8 cellular contexts compared by ENCODE assay signal in the genomic region with DNA sequence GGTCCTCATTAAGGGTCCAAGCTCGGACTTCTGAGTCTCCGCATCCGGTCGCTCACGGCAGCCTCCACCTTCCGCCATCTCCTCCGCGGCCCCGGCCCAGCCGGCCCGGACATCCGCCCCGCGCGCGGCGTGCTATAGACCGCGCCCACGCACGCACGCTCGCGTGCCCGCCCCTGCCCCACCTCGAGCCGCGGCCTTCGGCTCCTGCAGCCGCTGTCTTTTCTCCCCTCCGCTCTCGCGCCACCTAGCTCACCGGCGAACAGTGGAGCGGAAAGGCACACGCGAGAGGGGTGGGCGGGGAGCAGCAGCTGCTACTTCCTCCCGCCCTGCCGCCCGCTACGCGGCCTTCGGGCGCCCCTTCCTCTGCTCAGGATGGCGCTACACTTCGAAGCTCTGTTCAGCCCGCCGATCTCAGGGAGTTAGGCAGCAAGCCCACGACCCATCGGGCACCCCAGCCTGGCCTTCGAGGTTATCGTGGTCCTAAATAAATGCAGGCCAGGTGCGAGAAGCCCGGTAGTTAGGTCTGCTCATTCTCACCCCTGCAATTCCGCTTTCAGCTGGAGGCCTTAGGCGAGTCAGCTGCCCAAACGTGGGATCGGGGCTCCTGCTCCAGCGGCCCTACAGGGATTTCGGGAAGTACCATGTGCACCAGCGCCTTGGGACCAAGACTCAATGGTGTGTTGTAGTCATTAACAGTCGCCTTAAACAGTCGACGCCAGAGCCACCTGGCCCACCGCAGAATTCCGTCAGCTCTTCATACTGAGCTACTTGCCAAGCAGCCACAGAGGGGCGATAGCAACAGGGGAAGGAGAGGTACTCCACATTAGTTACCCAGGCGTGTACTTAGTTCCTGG. TPM values are rescaled to one million over a fixed set of nuclear protein-coding genes. Genes with fewer than 3 reads are reported as not detected.
DNase-seq lines count a peak whose midpoint lies in the region; ATAC-seq and TF ChIP-seq lines count a peak whose summit lies in the region.

A gene with protein sequence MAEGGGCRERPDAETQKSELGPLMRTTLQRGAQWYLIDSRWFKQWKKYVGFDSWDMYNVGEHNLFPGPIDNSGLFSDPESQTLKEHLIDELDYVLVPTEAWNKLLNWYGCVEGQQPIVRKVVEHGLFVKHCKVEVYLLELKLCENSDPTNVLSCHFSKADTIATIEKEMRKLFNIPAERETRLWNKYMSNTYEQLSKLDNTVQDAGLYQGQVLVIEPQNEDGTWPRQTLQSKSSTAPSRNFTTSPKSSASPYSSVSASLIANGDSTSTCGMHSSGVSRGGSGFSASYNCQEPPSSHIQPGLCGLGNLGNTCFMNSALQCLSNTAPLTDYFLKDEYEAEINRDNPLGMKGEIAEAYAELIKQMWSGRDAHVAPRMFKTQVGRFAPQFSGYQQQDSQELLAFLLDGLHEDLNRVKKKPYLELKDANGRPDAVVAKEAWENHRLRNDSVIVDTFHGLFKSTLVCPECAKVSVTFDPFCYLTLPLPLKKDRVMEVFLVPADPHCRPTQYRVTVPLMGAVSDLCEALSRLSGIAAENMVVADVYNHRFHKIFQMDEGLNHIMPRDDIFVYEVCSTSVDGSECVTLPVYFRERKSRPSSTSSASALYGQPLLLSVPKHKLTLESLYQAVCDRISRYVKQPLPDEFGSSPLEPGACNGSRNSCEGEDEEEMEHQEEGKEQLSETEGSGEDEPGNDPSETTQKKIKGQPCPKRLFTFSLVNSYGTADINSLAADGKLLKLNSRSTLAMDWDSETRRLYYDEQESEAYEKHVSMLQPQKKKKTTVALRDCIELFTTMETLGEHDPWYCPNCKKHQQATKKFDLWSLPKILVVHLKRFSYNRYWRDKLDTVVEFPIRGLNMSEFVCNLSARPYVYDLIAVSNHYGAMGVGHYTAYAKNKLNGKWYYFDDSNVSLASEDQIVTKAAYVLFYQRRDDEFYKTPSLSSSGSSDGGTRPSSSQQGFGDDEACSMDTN (minus strand): TSS at position 107 of the 854 bp plus-strand sequence. CDS start 29 bp downstream, at position 78.

- POLR2A ChIA-PET in CD4-positive, alpha-beta T cell (lab: Charles Lee): interaction anchor here (0.6 to 3.2 kb wide), 48 partner anchors 9 to 1252 kb away, joined by 3 to 82 read pairs (median 4); a partner anchor contains a TSS

- peak within 1 kb of the TSS; percentile 91 for H3K27ac Mint-ChIP-seq in CD4-positive, alpha-beta T cell

- no peaks in the 10 kb centered on the region for H3K9me3 Mint-ChIP-seq in CD4-positive, alpha-beta T cell

- CTCF ChIA-PET in CD4-positive, alpha-beta T cell (lab: Charles Lee): interaction anchor here (0.6 to 2.5 kb wide), 33 partner anchors 8 to 351 kb away, joined by 3 to 32 read pairs (median 3); a partner anchor contains a TSS

- H3K4me3 ChIP-seq in dorsolateral prefrontal cortex (peak within 1 kb of the TSS; percentile 58 to 97 (median 87)), right lobe of liver (peak within 1 kb of the TSS; percentile 88 to 93 (median 90))

- WGBS in right lobe of liver (ENCODE audit: insufficient coverage, low coverage, low lambda C conversion rate, missing lambda C conversion rate): 9% methylated on average over 18 of the region's 70 CpGs

- H3K27me3 Mint-ChIP-seq in CD4-positive, alpha-beta T cell: no peaks in the 10 kb centered on the region

- peaks cover 53% of the 10 kb centered on the region for H3K4me1 Mint-ChIP-seq in CD4-positive, alpha-beta T cell (ENCODE audit: low read depth)

- ATAC-seq in CD4-positive, alpha-beta T cell (ENCODE audit: poor library complexity): peak; percentile 84
- ATAC-seq in GM19452 (IDR thresholded peaks at IDR 0.05; ENCODE audit: unreplicated experiment) (peak; percentile 81), right lobe of liver (peak; percentile 93 to 97 (median 95))

- peak; percentile 83 for TF ChIP-seq POLR2A in right lobe of liver (IDR thresholded peaks at IDR 0.05)

- peak within 1 kb of the TSS; percentile 86 for H3K4me3 Mint-ChIP-seq in CD4-positive, alpha-beta T cell

- no peaks in the 10 kb centered on the region for H3K9me3 ChIP-seq in CD4-positive, alpha-beta T cell (ENCODE audit: control insufficient read depth, low read length)
- no peaks in the 10 kb centered on the region for H3K9me3 ChIP-seq in right lobe of liver

- DNase-seq in CD4-positive, alpha-beta T cell: peak; percentile 82 to 94 (median 91)
- DNase-seq in HK-2 (ENCODE audit: unreplicated experiment) (peak; percentile 88), NCI-H82 (lab: John Stamatoyannopoulos, UW) (peak; percentile 92), dorsolateral prefrontal cortex (peak; percentile 63 to 92 (median 84)), right lobe of liver (peak; percentile 95)
- DNase-seq in activated CD4-positive, alpha-beta T cell treated with anti-CD3 and anti-CD28 coated beads, Interleukin-2, amount 50 U/mL, for 48 hours: peak; percentile 93 to 94
- peak; percentile 94 to 95 for DNase-seq in stimulated activated CD4-positive, alpha-beta T cell treated with anti-CD3 and anti-CD28 coated beads, Interleukin-4, amount 100 ng/mL, for 4 hours

- peaks cover 0 to 18% (median 3%) of the 10 kb centered on the region in 4 donors for H3K36me3 ChIP-seq in right lobe of liver

- TF ChIP-seq CTCF in CD4-positive, alpha-beta T cell (IDR thresholded peaks at IDR 0.05): peak; percentile 52
- TF ChIP-seq CTCF in dorsolateral prefrontal cortex (IDR thresholded peaks at IDR 0.05 in 54 of 56, conservative IDR thresholded peaks at IDR 0.05 in 2 of 56; ENCODE audit: low read depth in 1 of 56, partially characterized antibody in 56 of 56): peak in 51 of 56 donors; percentile 21 to 74 (median 47)
- TF ChIP-seq CTCF in right lobe of liver (IDR thresholded peaks at IDR 0.05): peak; percentile 9 to 55 (median 38)

- H3K27ac ChIP-seq in CD4-positive, alpha-beta T cell (ENCODE audit: low read depth, low read length): peak within 1 kb of the TSS; percentile 98
- H3K27ac ChIP-seq in dorsolateral prefrontal cortex (peak within 1 kb of the TSS; percentile 54 to 97 (median 90)), right lobe of liver (peak within 1 kb of the TSS; percentile 86 to 95 (median 86))

- intact Hi-C loops in CD4-positive, alpha-beta T cell (cut with DNase I, micrococcal nuclease): loop anchor here (1.0 to 5.0 kb wide), 7 partner anchors 18 to 337 kb away; a partner anchor contains a TSS
- intact Hi-C loops in dorsolateral prefrontal cortex (cut with DNase I) (loop anchor here (1.0 to 5.0 kb wide), 3 partner anchors 18 to 72 kb away; a partner anchor contains a TSS), right lobe of liver (cut with DNase I) (no loop called here)

- H3K27me3 ChIP-seq in CD4-positive, alpha-beta T cell (ENCODE audit: control insufficient read depth, insufficient read depth, low read length): no peaks in the 10 kb centered on the region
- H3K27me3 ChIP-seq in dorsolateral prefrontal cortex (no peaks in the 10 kb centered on the region), right lobe of liver (no peaks in the 10 kb centered on the region)

- H3K36me3 Mint-ChIP-seq in CD4-positive, alpha-beta T cell (ENCODE audit: low read depth): peaks cover 21% of the 10 kb centered on the region

- peaks cover 0 to 11% (median 3%) of the 10 kb centered on the region in 4 donors for H3K4me1 ChIP-seq in right lobe of liver

RNA-seq across cellular contexts. Expression of the gene that starts here (rescaled TPM):
- 10 to 100 TPM; 94.3 to 95.2 TPM for total RNA-seq in CD4-positive, alpha-beta T cell
- total RNA-seq in dorsolateral prefrontal cortex (10 to 100 TPM; 57.2 to 94.0 (median 74.4) TPM), right lobe of liver (10 to 100 TPM; 10.0 to 26.3 (median 22.2) TPM)

Comparison
In these comparisons a context has a peak if more than half of its experiments do, and no peak if none do; other contexts are left out.
1. Peak in every context shown above with its lines: DNase-seq, ATAC-seq, H3K4me3 ChIP-seq and H3K27ac ChIP-seq.
2. intact Hi-C loops: an anchor here in CD4-positive, alpha-beta T cell (1.0 to 5.0 kb wide) and dorsolateral prefrontal cortex (1.0 to 5.0 kb wide); none called in right lobe of liver.